13 cellular contexts compared by ENCODE assay signal in the genomic region with DNA sequence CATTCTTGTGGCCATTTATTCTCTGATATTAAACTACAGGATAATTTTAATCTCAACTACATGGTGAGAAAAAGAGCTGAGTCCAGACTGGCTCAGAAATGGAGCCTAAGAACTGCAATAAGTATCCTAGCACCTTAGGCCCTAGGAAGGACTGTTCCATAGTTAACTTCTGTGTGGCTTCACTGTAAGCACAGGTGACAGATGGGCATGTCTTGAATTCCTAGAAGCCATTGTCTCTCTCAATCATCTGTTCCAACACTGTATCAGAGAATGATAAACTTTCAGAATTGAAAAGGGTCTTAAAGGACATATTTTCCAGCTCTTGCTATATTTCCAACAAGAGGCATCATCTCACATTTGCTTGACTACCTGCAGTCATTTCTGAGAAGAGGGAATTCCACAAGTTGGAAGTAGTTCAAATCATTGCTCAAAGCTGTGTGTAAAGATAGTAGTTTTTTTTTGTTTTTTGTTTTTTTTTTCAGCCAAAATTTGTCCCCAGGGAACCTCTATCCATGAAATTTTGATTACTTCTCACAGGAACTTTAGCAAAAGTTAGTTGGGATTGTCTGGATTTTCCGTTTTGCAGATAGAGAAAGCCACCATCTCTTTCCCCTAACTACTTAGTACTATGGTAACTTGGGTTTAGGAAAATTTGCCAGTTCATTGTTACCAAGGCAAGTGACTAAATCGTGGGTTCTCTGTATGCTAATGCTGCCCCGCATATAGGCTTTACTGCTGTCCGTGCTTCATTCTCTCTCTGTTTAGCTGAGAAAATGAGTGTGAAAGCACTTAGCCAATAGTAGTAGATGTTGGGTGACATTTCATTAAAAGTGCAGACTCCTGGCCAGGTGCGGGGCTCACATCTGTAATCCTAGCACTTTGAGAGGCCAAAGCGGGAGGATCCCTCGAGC. TPM values are rescaled to one million over a fixed set of nuclear protein-coding genes. Genes with fewer than 3 reads are reported as not detected.
A peak's percentile ranks its signal among the peaks of the same experiment; 100 is the strongest.
DNase-seq lines count a peak whose midpoint lies in the region; ATAC-seq and TF ChIP-seq lines count a peak whose summit lies in the region.
"Had no signal": no experiment of that assay in that cellular context is flagged by ENCODE, and none has a peak within 500 bp of the region (broad histone marks: within the 10 kb centered on the region; RNA-seq: fewer than 3 reads in every experiment).

No MANE protein-coding gene starts in this region.

- CTCF ChIA-PET in MCF 10A (lab: Yijun Ruan, JAX), result interaction anchor here (1.0 to 8.3 kb wide), 4 partner anchors 10 to 237 kb away, joined by 3 to 96 read pairs (median 31); no protein-coding TSS in a partner anchor
- CTCF ChIA-PET in GM10248 (lab: Yijun Ruan, JAX), result interaction anchor here (0.9 to 8.0 kb wide), 9 partner anchors 10 to 240 kb away, joined by 3 to 60 read pairs (median 6); a partner anchor contains a TSS

- no peaks in the 10 kb centered on the region for H3K79me2 ChIP-seq in hepatocyte

- H3K9me3 ChIP-seq in breast epithelium, result no peaks in the 10 kb centered on the region
- H3K9me3 ChIP-seq in T-helper 17 cell (ENCODE audit: control insufficient read depth, low read length, poor library complexity, severe bottlenecking), result no peaks in the 10 kb centered on the region
- no peaks in the 10 kb centered on the region for H3K9me3 ChIP-seq in hepatocyte (ENCODE audit: low read depth)
- no peaks in the 10 kb centered on the region for H3K9me3 ChIP-seq in tibial nerve
- H3K9me3 ChIP-seq in sigmoid colon, result no peaks in the 10 kb centered on the region

- H3K9me3 Mint-ChIP-seq in MCF 10A (ENCODE audit: unreplicated experiment), result no peaks in the 10 kb centered on the region

- peaks cover 18% of the 10 kb centered on the region for H3K36me3 Mint-ChIP-seq in MCF 10A (ENCODE audit: insufficient read depth, unreplicated experiment)
- H3K36me3 Mint-ChIP-seq in T-helper 17 cell (ENCODE audit: low read depth), result peaks cover 7% of the 10 kb centered on the region

- peak overlapping the region; percentile 60 to 72 for H3K27ac ChIP-seq in breast epithelium
- H3K27ac ChIP-seq in hepatocyte, result peak overlapping the region; percentile 32
- H3K27ac ChIP-seq in tibial nerve, result peak overlapping the region in 3 of 4 donors; percentile 40 to 86 (median 68)
- H3K27ac ChIP-seq in sigmoid colon, result no peak overlapping the region
- H3K27ac ChIP-seq: C4-2B had no signal

- H3K4me1 Mint-ChIP-seq in MCF 10A (ENCODE audit: insufficient read depth, unreplicated experiment), result peaks cover under 1% of the 10 kb centered on the region
- H3K4me1 Mint-ChIP-seq in T-helper 17 cell, result peaks cover 59% of the 10 kb centered on the region

- H3K4me3 ChIP-seq in breast epithelium (no peak overlapping the region), hepatocyte (no peak overlapping the region), tibial nerve (no peak overlapping the region), sigmoid colon (no peak overlapping the region)

- DNase-seq in breast epithelium (ENCODE audit: low spot score in 2 of 2), result no peak
- DNase-seq in MCF 10A (ENCODE audit: unreplicated experiment), result no peak
- DNase-seq in T-helper 17 cell, result no peak
- no peak for DNase-seq in hepatocyte (ENCODE audit: low spot score)
- DNase-seq in tibial nerve (ENCODE audit: low spot score in 2 of 2), result no peak
- DNase-seq in GM10248 (ENCODE audit: extremely low spot score), result no peak
- DNase-seq in sigmoid colon, result no peak
- no peak for DNase-seq in NCI-H1105 treated with DMSO at 0.1 percent for 48 hours (lab: John Stamatoyannopoulos, UW)
- DNase-seq: activated CD8-positive, alpha-beta memory T cell treated with anti-CD3 and anti-CD28 coated beads, Interleukin-2, amount 50 U/mL, for 4 hours; GOT3; kidney; NCI-H1694 treated with DMSO at 0.1 percent for 48 hours had no signal

- ATAC-seq in T-helper 17 cell, result peak; percentile 26

- no peaks in the 10 kb centered on the region for H3K4me1 ChIP-seq in breast epithelium
- no peaks in the 10 kb centered on the region for H3K4me1 ChIP-seq in hepatocyte (ENCODE audit: insufficient read depth)
- H3K4me1 ChIP-seq in tibial nerve, result peaks cover 3 to 60% (median 31%) of the 10 kb centered on the region in 4 donors
- H3K4me1 ChIP-seq in sigmoid colon, result peaks cover 0 to 27% (median 20%) of the 10 kb centered on the region in 4 donors

- no peak for TF ChIP-seq CTCF in breast epithelium (IDR thresholded peaks at IDR 0.05)
- TF ChIP-seq CTCF in MCF 10A (IDR thresholded peaks at IDR 0.05; ENCODE audit: unreplicated experiment), result no peak
- no peak for TF ChIP-seq CTCF in hepatocyte (IDR thresholded peaks at IDR 0.05; ENCODE audit: poor library complexity)
- no peak for TF ChIP-seq CTCF in tibial nerve (IDR thresholded peaks at IDR 0.05)
- TF ChIP-seq CTCF in GM10248 (IDR thresholded peaks at IDR 0.05; ENCODE audit: control extremely low read depth, extremely low read depth, low read depth, missing control alignments), result no peak
- no peak for TF ChIP-seq CTCF in sigmoid colon (IDR thresholded peaks at IDR 0.05)

- no TSS peak for BruUV-seq in MCF 10A (replicated peaks; lab: Mats Ljungman, UMichigan)

- H3K27me3 Mint-ChIP-seq in MCF 10A (ENCODE audit: insufficient read depth, unreplicated experiment) (no peaks in the 10 kb centered on the region), T-helper 17 cell (no peaks in the 10 kb centered on the region)

- WGBS in hepatocyte (ENCODE audit: low lambda C conversion rate, missing lambda C conversion rate), result 80% methylated on average over 7 of the region's 7 CpGs
- 77 to 82% methylated on average over 7 of the region's 7 CpGs for WGBS in tibial nerve, 2 donors
- 90 to 93% methylated on average over 7 of the region's 7 CpGs for WGBS in sigmoid colon, 2 donors

- no peak overlapping the region for H3K4me2 ChIP-seq in hepatocyte

- no peak overlapping the region for H2AFZ ChIP-seq in hepatocyte

- H3K27me3 ChIP-seq in breast epithelium (no peaks in the 10 kb centered on the region), hepatocyte (no peaks in the 10 kb centered on the region), tibial nerve (no peaks in the 10 kb centered on the region), sigmoid colon (no peaks in the 10 kb centered on the region)

- no peaks in the 10 kb centered on the region for H4K20me1 ChIP-seq in hepatocyte (ENCODE audit: insufficient read depth, poor library complexity, severe bottlenecking)

- H3K4me3 Mint-ChIP-seq in MCF 10A (ENCODE audit: unreplicated experiment), result no peak overlapping the region
- H3K4me3 Mint-ChIP-seq in T-helper 17 cell, result peak overlapping the region; percentile 63

- intact Hi-C loops in breast epithelium (cut with DNase I; ENCODE audit: low total_unique reads) (no loop called here), MCF 10A (cut with micrococcal nuclease) (no loop called here), sigmoid colon (cut with DNase I) (no loop called here)

- H3K9me2 ChIP-seq in hepatocyte (replicated peaks; ENCODE audit: insufficient read depth), result no peaks in the 10 kb centered on the region

- POLR2A ChIA-PET in MCF 10A (lab: Yijun Ruan, JAX), result interaction anchor here (0.7 to 5.0 kb wide), 6 partner anchors 7 to 42 kb away, joined by 3 to 22 read pairs (median 5); no protein-coding TSS in a partner anchor
- POLR2A ChIA-PET in GM10248 (lab: Yijun Ruan, JAX), result interaction anchor here (0.6 to 0.7 kb wide), 3 partner anchors 21 to 91 kb away, joined by 5 to 6 read pairs (median 5); no protein-coding TSS in a partner anchor

- H3K27ac Mint-ChIP-seq in MCF 10A (ENCODE audit: low read depth, unreplicated experiment) (no peak overlapping the region), T-helper 17 cell (peak overlapping the region; percentile 91)

- TF ChIP-seq EP300 in tibial nerve (IDR thresholded peaks at IDR 0.05) (no peak), sigmoid colon (IDR thresholded peaks at IDR 0.05) (no peak)

- TF ChIP-seq POLR2A in breast epithelium (IDR thresholded peaks at IDR 0.05), result no peak
- no peak for TF ChIP-seq POLR2A in tibial nerve (IDR thresholded peaks at IDR 0.05)
- no peak for TF ChIP-seq POLR2A in sigmoid colon (IDR thresholded peaks at IDR 0.05)

- H3K36me3 ChIP-seq in breast epithelium, result no peaks in the 10 kb centered on the region
- H3K36me3 ChIP-seq in hepatocyte (replicated peaks; ENCODE audit: insufficient read depth, low read depth), result no peaks in the 10 kb centered on the region
- peaks cover 0 to 6% (median 0%) of the 10 kb centered on the region in 3 donors for H3K36me3 ChIP-seq in tibial nerve
- H3K36me3 ChIP-seq in sigmoid colon, result peaks cover 0 to 5% (median 1%) of the 10 kb centered on the region in 4 donors

RNA-seq across cellular contexts. Expression of a gene that starts 47.2 kb away (rescaled TPM):
- total RNA-seq in breast epithelium, result under 1 TPM in 1 of 3 donors, not detected in 2; 0.44 TPM
- not detected in 2 replicates for total RNA-seq in MCF 10A (2022)
- not detected for total RNA-seq in T-helper 17 cell
- 0.24 and 0.43 TPM in 2 replicates for total RNA-seq in hepatocyte
- polyA plus RNA-seq in hepatocyte, result 0.28 and 0.42 TPM in 2 replicates
- under 1 TPM in 2 of 4 donors, not detected in 2; 0.21 to 0.22 TPM for total RNA-seq in tibial nerve
- under 1 TPM in 1 of 4 donors, not detected in 3; 0.14 TPM for total RNA-seq in sigmoid colon
- polyA plus RNA-seq in sigmoid colon, result 1 to 10 TPM in 1 of 3 donors, under 1 TPM in 1, not detected in 1; 0.60 to 1.1 TPM

Comparison
In these comparisons a context has a peak if more than half of its experiments do, and no peak if none do; other contexts are left out.
1. H3K27ac ChIP-seq: peak in breast epithelium (2 of 2), hepatocyte (single experiment) and tibial nerve (3 of 4); none in sigmoid colon (0 of 4).